ENCODE assay signal across 16 cellular contexts in the genomic region with DNA sequence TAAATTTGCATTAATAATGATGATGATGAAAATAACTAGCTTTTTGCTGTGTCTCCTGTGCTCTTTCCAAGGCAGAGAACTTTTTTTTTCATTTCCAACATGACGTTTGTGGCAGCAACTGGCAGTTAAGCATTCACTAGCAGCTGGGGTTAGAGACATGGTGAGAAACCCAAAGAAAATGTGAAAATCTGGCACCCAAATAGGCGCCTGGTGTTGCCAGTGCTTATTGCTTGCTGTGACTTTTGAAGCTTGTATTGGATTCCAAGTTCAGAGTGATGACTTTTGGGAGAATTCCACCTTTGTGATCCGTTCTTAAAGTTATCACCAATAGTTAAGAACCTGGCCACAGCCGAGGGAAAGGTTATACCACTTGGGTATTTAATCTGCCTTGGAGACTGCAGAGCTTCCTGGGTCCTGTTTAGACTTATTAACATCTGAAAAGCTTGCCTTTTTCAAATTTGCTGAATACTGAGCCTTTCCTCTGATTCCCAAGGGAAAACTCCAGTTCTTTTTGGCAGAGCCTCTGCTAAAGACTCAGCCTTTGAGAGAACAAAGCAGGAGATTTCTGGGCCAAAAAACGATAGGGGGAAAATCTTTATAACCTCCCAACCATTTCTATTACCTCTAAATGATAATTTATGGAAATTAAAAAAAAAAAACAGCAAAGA.
DNase-seq lines count a peak whose midpoint lies in the region; ATAC-seq, FAIRE-seq and TF ChIP-seq lines count a peak whose summit lies in the region.
"Had no signal": no experiment of that assay in that cellular context is flagged by ENCODE, and none has a peak within 500 bp of the region (broad histone marks: within the 10 kb centered on the region; RNA-seq: fewer than 3 reads in every experiment).

No MANE protein-coding gene starts in this region.

- H3K4me1 Mint-ChIP-seq in astrocyte (ENCODE audit: low read depth, unreplicated experiment): no peaks in the 10 kb centered on the region
- no peaks in the 10 kb centered on the region for H3K4me1 Mint-ChIP-seq in activated CD4-positive, alpha-beta T cell treated with anti-CD3 and anti-CD28 coated beads, Interleukin-2, amount 10 ng/mL, durations not matched to agents 7 days and 5 days
- H3K4me1 Mint-ChIP-seq: mesothelial cell of epicardium had no signal

- H3K4me3 ChIP-seq in HUES48 (ENCODE audit: low read depth, low read length): no peak overlapping the region
- H3K4me3 ChIP-seq in astrocyte (ENCODE audit: insufficient read depth, low read depth, low read length): no peak overlapping the region
- H3K4me3 ChIP-seq: skin epidermis had no signal

- peak; percentile 22 for DNase-seq in astrocyte (ENCODE audit: low read depth)
- no peak for DNase-seq in left ventricle myocardium superior
- peak; percentile 20 for DNase-seq in stromal cell of bone marrow (ENCODE audit: low read depth)
- no peak for DNase-seq in activated CD4-positive, alpha-beta T cell treated with anti-CD3 and anti-CD28 coated beads, Interleukin-2, amount 10 ng/mL, durations not matched to agents 7 days and 5 days
- no peak for DNase-seq in stimulated activated CD4-positive, alpha-beta T cell treated with anti-CD3 and anti-CD28 coated beads, Interleukin-2, amount 100 ng/mL, for 24 hours
- DNase-seq in RCC 7860 (ENCODE audit: low spot score): no peak
- DNase-seq: activated gamma-delta T cell treated with Interleukin-2 at 50 U/mL for 16 hours, erythroblast, NCI-H2081, trophoblast cell had no signal

- no peaks in the 10 kb centered on the region for H3K36me3 Mint-ChIP-seq in astrocyte (ENCODE audit: low read depth, unreplicated experiment)
- no peaks in the 10 kb centered on the region for H3K36me3 Mint-ChIP-seq in activated CD4-positive, alpha-beta T cell treated with anti-CD3 and anti-CD28 coated beads, Interleukin-2, amount 10 ng/mL, durations not matched to agents 7 days and 5 days (ENCODE audit: low read depth)
- H3K36me3 Mint-ChIP-seq: mesothelial cell of epicardium had no signal

- H3K27ac ChIP-seq in HUES48 (ENCODE audit: low read depth, low read length): peak overlapping the region; percentile 66
- H3K27ac ChIP-seq in astrocyte (ENCODE audit: low read depth, low read length): no peak overlapping the region
- H3K27ac ChIP-seq: skin epidermis had no signal

- H3K9ac ChIP-seq in HUES48 (ENCODE audit: low read depth, low read length) (no peak overlapping the region), astrocyte (ENCODE audit: low read length) (no peak overlapping the region)

- H3K4me1 ChIP-seq in HUES48 (ENCODE audit: control insufficient read depth, insufficient read depth, low read length) (0 out of 2 replicates have a peak, but pooled peaks cover 4% of the 10 kb centered on the region), astrocyte (ENCODE audit: insufficient read depth, low read length) (no peaks in the 10 kb centered on the region)

- no peak overlapping the region for H3K4me2 ChIP-seq in astrocyte (ENCODE audit: low read length)

- peak; percentile 64 for ATAC-seq in left ventricle myocardium superior

- CTCF ChIA-PET in activated CD4-positive, alpha-beta T cell treated with anti-CD3 and anti-CD28 coated beads, Interleukin-2, amount 10 ng/mL, durations not matched to agents 7 days and 5 days (lab: Charles Lee): interaction anchor here (0.6 kb wide), 1 partner anchor 48 kb away, joined by 3 read pairs; no protein-coding TSS in a partner anchor

- intact Hi-C loops in left ventricle myocardium superior (cut with micrococcal nuclease): no loop called here

- no peaks in the 10 kb centered on the region for H3K79me2 ChIP-seq in astrocyte (ENCODE audit: insufficient read depth, low read length)

- H3K27me3 Mint-ChIP-seq in astrocyte (ENCODE audit: low read depth, unreplicated experiment): no peaks in the 10 kb centered on the region
- H3K27me3 Mint-ChIP-seq in activated CD4-positive, alpha-beta T cell treated with anti-CD3 and anti-CD28 coated beads, Interleukin-2, amount 10 ng/mL, durations not matched to agents 7 days and 5 days: no peaks in the 10 kb centered on the region
- H3K27me3 Mint-ChIP-seq: dendritic cell treated with granulocyte-macrophage colony-stimulating factor and Interleukin-4, amounts not matched to agents 40 ng/mL and 50 ng/mL, for 4 days had no signal

- H4K20me1 ChIP-seq in astrocyte (ENCODE audit: insufficient read depth, low read length): no peaks in the 10 kb centered on the region

- FAIRE-seq in astrocyte (lab: Jason Lieb, UNC) (peak; percentile 32), RCC 7860 (lab: Jason Lieb, UNC) (no peak)
- FAIRE-seq: GM19239, keratinocyte had no signal

- no peak overlapping the region for H3K27ac Mint-ChIP-seq in astrocyte (ENCODE audit: unreplicated experiment)
- H3K27ac Mint-ChIP-seq in activated CD4-positive, alpha-beta T cell treated with anti-CD3 and anti-CD28 coated beads, Interleukin-2, amount 10 ng/mL, durations not matched to agents 7 days and 5 days: no peak overlapping the region
- H3K27ac Mint-ChIP-seq: dendritic cell treated with granulocyte-macrophage colony-stimulating factor and Interleukin-4, amounts not matched to agents 40 ng/mL and 50 ng/mL, for 4 days; mesothelial cell of epicardium had no signal

- H3K9me3 ChIP-seq in HUES48 (ENCODE audit: control insufficient read depth, insufficient read depth, low read length) (peaks cover 4% of the 10 kb centered on the region; the same call in 1 of the 2 replicates), astrocyte (ENCODE audit: insufficient read depth, low read depth, low read length) (no peaks in the 10 kb centered on the region)

- H3K36me3 ChIP-seq in HUES48 (ENCODE audit: control insufficient read depth, insufficient read depth, low read length): no peaks in the 10 kb centered on the region
- H3K36me3 ChIP-seq in astrocyte (ENCODE audit: insufficient read depth, low read length): no peaks in the 10 kb centered on the region

- H3K27me3 ChIP-seq in HUES48 (ENCODE audit: control insufficient read depth, insufficient read depth, low read length) (no peaks in the 10 kb centered on the region), astrocyte (ENCODE audit: insufficient read depth, low read length) (no peaks in the 10 kb centered on the region)

- H3K9me3 Mint-ChIP-seq in astrocyte (ENCODE audit: unreplicated experiment): no peaks in the 10 kb centered on the region
- no peaks in the 10 kb centered on the region for H3K9me3 Mint-ChIP-seq in activated CD4-positive, alpha-beta T cell treated with anti-CD3 and anti-CD28 coated beads, Interleukin-2, amount 10 ng/mL, durations not matched to agents 7 days and 5 days
- H3K9me3 Mint-ChIP-seq: dendritic cell treated with granulocyte-macrophage colony-stimulating factor and Interleukin-4, amounts not matched to agents 40 ng/mL and 50 ng/mL, for 4 days; mesothelial cell of epicardium had no signal

- POLR2A ChIA-PET in activated CD4-positive, alpha-beta T cell treated with anti-CD3 and anti-CD28 coated beads, Interleukin-2, amount 10 ng/mL, durations not matched to agents 7 days and 5 days (lab: Charles Lee): no interaction called here

- no peak for TF ChIP-seq CTCF in astrocyte (IDR thresholded peaks at IDR 0.05; ENCODE audit: insufficient read depth, low read depth, low read length)

- no peak overlapping the region for H3K4me3 Mint-ChIP-seq in astrocyte (ENCODE audit: unreplicated experiment)
- no peak overlapping the region for H3K4me3 Mint-ChIP-seq in activated CD4-positive, alpha-beta T cell treated with anti-CD3 and anti-CD28 coated beads, Interleukin-2, amount 10 ng/mL, durations not matched to agents 7 days and 5 days
- H3K4me3 Mint-ChIP-seq: dendritic cell treated with granulocyte-macrophage colony-stimulating factor and Interleukin-4, amounts not matched to agents 40 ng/mL and 50 ng/mL, for 4 days; mesothelial cell of epicardium had no signal

- H2AFZ ChIP-seq in astrocyte (ENCODE audit: low read depth, low read length): no peak overlapping the region

Comparison
In these comparisons a context has a peak if more than half of its experiments do, and no peak if none do; other contexts are left out.
1. DNase-seq: peak in astrocyte (single experiment) and stromal cell of bone marrow (single experiment); none in left ventricle myocardium superior (single experiment), activated CD4-positive, alpha-beta T cell treated with anti-CD3 and anti-CD28 coated beads, Interleukin-2, amount 10 ng/mL, durations not matched to agents 7 days and 5 days (single experiment), stimulated activated CD4-positive, alpha-beta T cell treated with anti-CD3 and anti-CD28 coated beads, Interleukin-2, amount 100 ng/mL, for 24 hours (0 of 2) and RCC 7860 (single experiment).